ENCODE assay signal across 8 cellular contexts in the genomic region with DNA sequence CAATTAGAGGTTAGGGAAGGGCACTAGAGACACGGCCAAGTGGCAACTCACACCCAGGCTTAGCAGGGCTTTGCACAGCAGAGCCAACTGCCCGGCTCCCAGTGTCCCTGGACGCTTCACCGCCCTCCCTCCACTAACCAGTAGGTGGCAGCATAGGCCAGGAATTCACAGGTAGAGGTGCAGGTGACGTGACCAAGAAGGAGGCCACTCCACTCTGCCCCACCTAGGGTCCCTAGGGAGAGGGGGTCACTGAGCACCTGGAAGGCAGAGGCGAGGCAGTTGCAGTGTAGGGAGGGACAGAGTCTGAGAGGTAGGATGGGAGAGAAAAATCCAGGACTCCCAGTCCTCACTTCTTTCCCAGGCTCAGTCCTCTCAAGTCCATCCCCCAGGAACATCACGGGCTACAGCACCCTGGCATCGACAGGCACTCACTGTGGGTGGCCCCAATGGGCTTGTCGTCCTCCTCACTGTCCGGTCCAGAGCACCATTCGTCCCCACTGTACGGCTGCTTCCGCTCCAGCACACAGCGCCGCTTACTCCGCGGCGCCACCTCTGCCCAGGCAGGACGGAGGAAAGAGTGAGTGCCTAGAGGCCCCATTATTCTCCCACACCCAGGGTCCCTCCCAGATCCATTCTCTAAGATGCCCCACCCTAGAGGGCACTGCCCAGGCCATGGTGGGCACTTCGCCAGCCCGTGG. TPM values are rescaled to one million over a fixed set of nuclear protein-coding genes. Genes with fewer than 3 reads are reported as not detected.
DNase-seq lines count a peak whose midpoint lies in the region; ATAC-seq, FAIRE-seq and TF ChIP-seq lines count a peak whose summit lies in the region.

No MANE protein-coding gene starts in this region.

- peak; percentile 55 for ATAC-seq in Right ventricle myocardium superior (ENCODE audit: poor library complexity)

- in situ Hi-C loops in SK-MEL-5 (cut with HindIII; ENCODE audit: low pct_unique_long_range_greater_than_20kb, low sequenced_read_pairs): no loop called here

- no peak for DNase-seq in AG09319 (ENCODE audit: extremely low read depth, low read depth)
- DNase-seq in GM19239 (ENCODE audit: insufficient read length, low spot score): peak; percentile 99
- DNase-seq in LHCN-M2 (ENCODE audit: low read depth): peak; percentile 73
- peak; percentile 82 for DNase-seq in SK-MEL-5 (ENCODE audit: low read depth, low spot score)
- peak; percentile 84 for DNase-seq in activated naive CD4-positive, alpha-beta T cell treated with anti-CD3 and anti-CD28 coated beads, Interleukin-2, amount 50 U/mL, for 16 hours
- DNase-seq in Right ventricle myocardium superior: peak; percentile 88
- peak; percentile 79 to 98 (median 92) for DNase-seq in posterior cingulate gyrus
- peak; percentile 90 for DNase-seq in ureter (ENCODE audit: low spot score)

- peak; percentile 88 for TF ChIP-seq CTCF in AG09319 (IDR thresholded peaks at IDR 0.05; ENCODE audit: low read depth, low read length)

- intact Hi-C loops in Right ventricle myocardium superior (cut with DNase I): loop anchor here (2.0 kb wide), 1 partner anchor 50 kb away; a partner anchor contains a TSS
- intact Hi-C loops in posterior cingulate gyrus (cut with DNase I): loop anchor here (1.0 kb wide), 1 partner anchor 49 kb away; a partner anchor contains a TSS

- FAIRE-seq in GM19239 (lab: Jason Lieb, UNC): peak; percentile 98

RNA-seq across cellular contexts. Expression of a gene that starts 18.5 kb away (rescaled TPM):
- total RNA-seq in LHCN-M2 (2014; rRNA removed) (7.4 and 10.3 TPM in 2 replicates), Right ventricle myocardium superior (36.6 TPM), ureter (87.8 TPM)
- 29.8 TPM for polyA plus RNA-seq in LHCN-M2 (2012)
- total RNA-seq in SK-MEL-5 (2014; rRNA removed; shearing (Covaris generic)): 2.9 and 6.0 TPM in 2 replicates
- 12.2 and 20.7 TPM in 2 replicates for polyA plus RNA-seq in SK-MEL-5 (2015; cell fraction: cytosol; rRNA removed)
- 8.3 and 9.3 TPM in 2 replicates for polyA plus RNA-seq in SK-MEL-5 (2015; cell fraction: nucleus; rRNA removed)

RNA-seq across cellular contexts. Expression of a gene that starts 23.5 kb away (rescaled TPM):
- total RNA-seq in LHCN-M2 (2014; rRNA removed): not detected in 2 replicates
- polyA plus RNA-seq in LHCN-M2 (2012): not detected
- total RNA-seq in SK-MEL-5 (2014; rRNA removed; shearing (Covaris generic)): not detected in 2 replicates
- not detected in 2 replicates for polyA plus RNA-seq in SK-MEL-5 (2015; cell fraction: cytosol; rRNA removed)
- not detected in 2 replicates for polyA plus RNA-seq in SK-MEL-5 (2015; cell fraction: nucleus; rRNA removed)
- not detected for total RNA-seq in Right ventricle myocardium superior
- total RNA-seq in ureter: not detected

RNA-seq across cellular contexts. Expression of a gene that starts 48.9 kb away (rescaled TPM):
- total RNA-seq in LHCN-M2 (2014; rRNA removed): not detected in 2 replicates
- 0.34 TPM for polyA plus RNA-seq in LHCN-M2 (2012)
- not detected in 2 replicates for total RNA-seq in SK-MEL-5 (2014; rRNA removed; shearing (Covaris generic))
- not detected in 2 replicates for polyA plus RNA-seq in SK-MEL-5 (2015; cell fraction: cytosol; rRNA removed)
- not detected in 2 replicates for polyA plus RNA-seq in SK-MEL-5 (2015; cell fraction: nucleus; rRNA removed)
- not detected for total RNA-seq in Right ventricle myocardium superior
- 240 TPM for total RNA-seq in ureter

Comparison
In these comparisons a context has a peak if more than half of its experiments do, and no peak if none do; other contexts are left out.
1. RNA of a gene that starts 48.9 kb away (total RNA-seq): 240 TPM in ureter (single experiment); not detected in LHCN-M2, not detected in SK-MEL-5 and not detected in Right ventricle myocardium superior (single experiment); every median in the first group is over 100 times any median in the second.